Comparison of ENCODE assay signal across 18 cellular contexts in genomic region chr20:20941468-20941889, GRCh38.
A peak's percentile ranks its signal among the peaks of the same experiment; 100 is the strongest.
DNase-seq lines count a peak whose midpoint lies in the region; ATAC-seq and TF ChIP-seq lines count a peak whose summit lies in the region.
"Had no signal": no experiment of that assay in that cellular context is flagged by ENCODE, and none has a peak within 500 bp of the region (broad histone marks: within the 10 kb centered on the region; RNA-seq: fewer than 3 reads in every experiment).

No MANE protein-coding gene starts in this region.

- H3K4me3 ChIP-seq in right atrium auricular region (no peak overlapping the region), heart left ventricle (no peak overlapping the region), esophagus muscularis mucosa (no peak overlapping the region)
- H3K4me3 ChIP-seq: A549; BLaER1 treated with 17β-estradiol and CSF1 and Interleukin-3, amounts not matched to agents 10 nM and 100 nM had no signal

- 82 to 92% (median 88%) methylated on average over 2 of the region's 2 CpGs for WGBS in heart left ventricle, 4 donors
- 88% methylated on average over 2 of the region's 2 CpGs for WGBS in esophagus muscularis mucosa

- intact Hi-C loops in heart left ventricle (cut with DNase I) (no loop called here), esophagus muscularis mucosa (cut with DNase I) (no loop called here)
- intact Hi-C loops in activated CD4-positive, alpha-beta memory T cell treated with anti-CD3 and anti-CD28 coated beads for 36 hours (cut with micrococcal nuclease) = no loop called here

- DNase-seq in right atrium auricular region (ENCODE audit: low spot score) (peak; percentile 18), heart left ventricle (no peak), esophagus muscularis mucosa (ENCODE audit: extremely low spot score) (peak; percentile 82), SW480 (ENCODE audit: low spot score) (no peak)
- no peak for DNase-seq in activated CD4-positive, alpha-beta memory T cell treated with anti-CD3 and anti-CD28 coated beads for 36 hours
- DNase-seq: AML-193; Caco-2; Calu3; CD4-positive, alpha-beta T cell; CD8-positive, alpha-beta T cell; DMS79 treated with DMSO at 0.1 percent for 48 hours; GF-D8 had no signal

- H3K27me3 ChIP-seq in right atrium auricular region (no peaks in the 10 kb centered on the region), heart left ventricle (peaks cover 0 to 7% (median 0%) of the 10 kb centered on the region in 9 donors), esophagus muscularis mucosa (peaks cover 0 to 12% (median 0%) of the 10 kb centered on the region in 4 donors)
- H3K27me3 ChIP-seq: BLaER1 treated with 17β-estradiol and CSF1 and Interleukin-3, amounts not matched to agents 10 nM and 100 nM had no signal

- H3K36me3 Mint-ChIP-seq in activated CD4-positive, alpha-beta memory T cell treated with anti-CD3 and anti-CD28 coated beads for 36 hours = no peaks in the 10 kb centered on the region
- H3K36me3 Mint-ChIP-seq: CD8-positive, alpha-beta T cell had no signal

- no peak overlapping the region for H3K4me3 Mint-ChIP-seq in activated CD4-positive, alpha-beta memory T cell treated with anti-CD3 and anti-CD28 coated beads for 36 hours
- H3K4me3 Mint-ChIP-seq: B cell; CD4-positive, alpha-beta T cell; CD8-positive, alpha-beta T cell had no signal

- H3K9me3 ChIP-seq in right atrium auricular region (peaks cover 0 to 5% of the 10 kb centered on the region in 2 donors), heart left ventricle (peaks cover 0 to 8% (median 0%) of the 10 kb centered on the region in 12 donors), esophagus muscularis mucosa (peaks cover 0 to 13% (median 9%) of the 10 kb centered on the region in 4 donors)
- H3K9me3 ChIP-seq: Caco-2 had no signal

- CTCF ChIA-PET in activated CD4-positive, alpha-beta memory T cell treated with anti-CD3 and anti-CD28 coated beads for 36 hours (lab: Charles Lee) = no interaction called here

- H3K36me3 ChIP-seq in right atrium auricular region (no peaks in the 10 kb centered on the region), heart left ventricle (no peaks in the 10 kb centered on the region), esophagus muscularis mucosa (no peaks in the 10 kb centered on the region)
- H3K36me3 ChIP-seq: BLaER1 treated with 17β-estradiol and CSF1 and Interleukin-3, amounts not matched to agents 10 nM and 100 nM had no signal

- no peak for TF ChIP-seq EP300 in esophagus muscularis mucosa (IDR thresholded peaks at IDR 0.05)

- H3K4me1 Mint-ChIP-seq in activated CD4-positive, alpha-beta memory T cell treated with anti-CD3 and anti-CD28 coated beads for 36 hours (ENCODE audit: low read depth) = no peaks in the 10 kb centered on the region
- H3K4me1 Mint-ChIP-seq: B cell had no signal

- no peak overlapping the region for H3K27ac ChIP-seq in right atrium auricular region
- H3K27ac ChIP-seq in heart left ventricle = no peak overlapping the region
- peak overlapping the region; percentile 80 for H3K27ac ChIP-seq in VCaP
- H3K27ac ChIP-seq in esophagus muscularis mucosa (replicated peaks in 1 of 4) = no peak overlapping the region
- H3K27ac ChIP-seq: 22Rv1; A549; BLaER1 treated with 17β-estradiol and CSF1 and Interleukin-3, amounts not matched to agents 10 nM and 100 nM; C4-2B had no signal

- H3K4me1 ChIP-seq in right atrium auricular region = no peaks in the 10 kb centered on the region
- H3K4me1 ChIP-seq in heart left ventricle = no peaks in the 10 kb centered on the region
- no peaks in the 10 kb centered on the region for H3K4me1 ChIP-seq in esophagus muscularis mucosa
- H3K4me1 ChIP-seq: A549, Caco-2 had no signal

- no peak for ATAC-seq in heart left ventricle
- ATAC-seq: A549; CD8-positive, alpha-beta T cell had no signal

- POLR2A ChIA-PET in activated CD4-positive, alpha-beta memory T cell treated with anti-CD3 and anti-CD28 coated beads for 36 hours (lab: Charles Lee) = no interaction called here

- peaks cover 6% of the 10 kb centered on the region for H3K27me3 Mint-ChIP-seq in activated CD4-positive, alpha-beta memory T cell treated with anti-CD3 and anti-CD28 coated beads for 36 hours

- TF ChIP-seq CTCF in right atrium auricular region (IDR thresholded peaks at IDR 0.05) = no peak
- no peak for TF ChIP-seq CTCF in heart left ventricle (IDR thresholded peaks at IDR 0.05)
- no peak for TF ChIP-seq CTCF in VCaP (conservative IDR thresholded peaks at IDR 0.05)
- no peak for TF ChIP-seq CTCF in esophagus muscularis mucosa (IDR thresholded peaks at IDR 0.05)

- no peak overlapping the region for H3K27ac Mint-ChIP-seq in activated CD4-positive, alpha-beta memory T cell treated with anti-CD3 and anti-CD28 coated beads for 36 hours
- H3K27ac Mint-ChIP-seq: B cell; CD4-positive, alpha-beta T cell; CD8-positive, alpha-beta T cell had no signal

- no peak for TF ChIP-seq POLR2A in heart left ventricle (IDR thresholded peaks at IDR 0.05)
- TF ChIP-seq POLR2A in esophagus muscularis mucosa (IDR thresholded peaks at IDR 0.05; ENCODE audit: low read depth) = no peak

- H3K9me3 Mint-ChIP-seq in activated CD4-positive, alpha-beta memory T cell treated with anti-CD3 and anti-CD28 coated beads for 36 hours = peaks cover 6% of the 10 kb centered on the region
- H3K9me3 Mint-ChIP-seq: CD4-positive, alpha-beta T cell had no signal

Comparison
In these comparisons a context has a peak if more than half of its experiments do, and no peak if none do; other contexts are left out.
1. DNase-seq: peak in right atrium auricular region (single experiment) and esophagus muscularis mucosa (single experiment); none in heart left ventricle (0 of 5), activated CD4-positive, alpha-beta memory T cell treated with anti-CD3 and anti-CD28 coated beads for 36 hours (single experiment) and SW480 (single experiment).